Comparison of ENCODE assay signal across 1 cellular context in genomic region chr7:16817536-16817935, GRCh38.
TF ChIP-seq lines count a peak whose summit lies in the region.

No MANE protein-coding gene starts in this region.

TF ChIP-seq in HepG2, 621 proteins besides CTCF, POLR2A, EP300 and RAD21 (continued from another document):
- TF ChIP-seq TERF1 (CRISPR knock-in tag; IDR thresholded peaks at IDR 0.05), result no peak
- no peak for TF ChIP-seq NR2F2 (IDR thresholded peaks at IDR 0.05; ENCODE audit: borderline replicate concordance, low read depth)
- TF ChIP-seq ZNF580 (CRISPR knock-in tag; IDR thresholded peaks at IDR 0.05; ENCODE audit: borderline replicate concordance, low read depth), result no peak
- no peak for TF ChIP-seq ZMAT5 (CRISPR knock-in tag; IDR thresholded peaks at IDR 0.05; ENCODE audit: borderline replicate concordance, low read depth)
- TF ChIP-seq ZBTB40 (IDR thresholded peaks at IDR 0.05), result no peak
- no peak for TF ChIP-seq ZBTB40 (CRISPR knock-in tag; IDR thresholded peaks at IDR 0.05)
- no peak for TF ChIP-seq SRSF4 (IDR thresholded peaks at IDR 0.05; ENCODE audit: low read depth, low read length, poor library complexity, severe bottlenecking)
